In the genomic region with DNA sequence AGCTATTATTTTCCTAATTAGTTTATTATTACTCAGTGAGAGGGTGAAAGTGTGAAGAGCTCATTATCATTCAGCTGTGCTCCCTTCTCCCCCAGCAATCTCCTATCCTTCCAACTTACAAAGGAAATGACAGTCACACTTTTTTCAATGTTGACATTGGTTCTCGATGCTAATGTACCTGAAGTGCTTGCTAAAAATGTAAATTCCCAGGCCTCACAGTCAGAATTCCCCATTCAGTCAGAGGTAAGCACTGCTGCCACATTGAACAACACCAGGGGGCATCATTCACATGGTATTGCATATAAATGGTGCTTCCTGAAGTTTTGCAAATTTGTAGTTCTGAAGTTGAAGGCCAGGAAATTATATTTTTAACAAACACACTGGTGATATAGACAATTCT, we compare ENCODE assay signal across 11 cellular contexts.
DNase-seq lines count a peak whose midpoint lies in the region; ATAC-seq, FAIRE-seq and TF ChIP-seq lines count a peak whose summit lies in the region.
"Had no signal": no experiment of that assay in that cellular context is flagged by ENCODE, and none has a peak within 500 bp of the region (broad histone marks: within the 10 kb centered on the region; RNA-seq: fewer than 3 reads in every experiment).

No MANE protein-coding gene starts in this region.

- intact Hi-C loops in HCT116 (cut with micrococcal nuclease) (loop anchor here (2.0 kb wide), 1 partner anchor 251 kb away; no protein-coding TSS in a partner anchor), testis (cut with DNase I; ENCODE audit: low total_unique reads) (no loop called here)

- no peak overlapping the region for H2AFZ ChIP-seq in HCT116 (ENCODE audit: low read depth, low read length, poor library complexity, severe bottlenecking)

- H3K27ac ChIP-seq in HCT116 (ENCODE audit: low read depth, low read length) (no peak overlapping the region), testis (no peak overlapping the region)

- BruUV-seq in HCT116 (replicated peaks; lab: Mats Ljungman, UMichigan) = no TSS peak

- ATAC-seq in HCT116 = peak; percentile 61
- ATAC-seq in HG03025 (IDR thresholded peaks at IDR 0.05; ENCODE audit: low FRiP score, unreplicated experiment) = no peak
- ATAC-seq: left ventricle myocardium superior had no signal

- peak; percentile 23 for DNase-seq in COR-L47 (lab: John Stamatoyannopoulos, UW)
- DNase-seq in HCT116 (ENCODE audit: low read depth, low spot score) = peak; percentile 15
- peak; percentile 6 for DNase-seq in NCI-H748 treated with DMSO at 0.1 percent for 48 hours (lab: John Stamatoyannopoulos, UW)
- peak; percentile 1 for DNase-seq in fibroblast of pulmonary artery (ENCODE audit: low read depth)
- no peak for DNase-seq in urothelium cell line (ENCODE audit: low spot score)
- DNase-seq in testis = no peak
- no peak for DNase-seq in NCI-H82 (lab: John Stamatoyannopoulos, UW)
- DNase-seq: effector memory CD4-positive, alpha-beta T cell; left ventricle myocardium superior; NCI-H226 had no signal

- POLR2A ChIA-PET in HCT116 (lab: Charles Lee) = no interaction called here

- no peak overlapping the region for H3K9ac ChIP-seq in HCT116 (ENCODE audit: low read length)

- H3K9me3 ChIP-seq in HCT116 (ENCODE audit: control insufficient read depth in 1 of 2, insufficient read depth in 1 of 2, low read depth in 1 of 2, low read length in 2 of 2) (no peaks in the 10 kb centered on the region), testis (no peaks in the 10 kb centered on the region)

- peak; percentile 33 to 58 (median 49); a peak in 5 of 6 replicates for TF ChIP-seq CTCF in HCT116 (IDR thresholded peaks at IDR 0.05 in 2 of 3, conservative IDR thresholded peaks at IDR 0.05 in 1 of 3; ENCODE audit: borderline replicate concordance in 1 of 3, insufficient read depth in 1 of 3, low read depth in 2 of 3, low read length in 2 of 3)
- TF ChIP-seq CTCF in fibroblast of pulmonary artery (IDR thresholded peaks at IDR 0.05; ENCODE audit: low read length, missing control alignments) = peak; percentile 15
- TF ChIP-seq CTCF in testis (IDR thresholded peaks at IDR 0.05) = peak in 1 of 3 experiments; percentile 14

- CTCF ChIA-PET in HCT116 (lab: Charles Lee) = interaction anchor here (1.0 to 1.2 kb wide), 2 partner anchors 137 to 348 kb away, joined by 3 to 10 read pairs; no protein-coding TSS in a partner anchor

- no peak overlapping the region for H3K4me2 ChIP-seq in HCT116 (ENCODE audit: low read length)

- WGBS in testis, 2 donors = 33 to 35% methylated on average over 1 of the region's 1 CpG

- H4K20me1 ChIP-seq in HCT116 (ENCODE audit: insufficient read depth) = no peaks in the 10 kb centered on the region

- no peaks in the 10 kb centered on the region for H3K4me1 ChIP-seq in HCT116 (ENCODE audit: control insufficient read depth in 1 of 2, insufficient read depth in 2 of 2, low read length in 2 of 2)
- no peaks in the 10 kb centered on the region for H3K4me1 ChIP-seq in testis

- H3K79me2 ChIP-seq in HCT116 (ENCODE audit: insufficient read depth, low read length) = no peaks in the 10 kb centered on the region

- no peak for TF ChIP-seq POLR2A in HCT116 (IDR thresholded peaks at IDR 0.05; ENCODE audit: borderline replicate concordance, extremely low read depth, insufficient read depth, insufficient read length)
- TF ChIP-seq POLR2A in testis (IDR thresholded peaks at IDR 0.05) = no peak

- H3K36me3 ChIP-seq in HCT116 (ENCODE audit: control insufficient read depth in 1 of 2, insufficient read depth in 2 of 2, low read length in 2 of 2) = no peaks in the 10 kb centered on the region
- no peaks in the 10 kb centered on the region for H3K36me3 ChIP-seq in testis (ENCODE audit: low read depth, missing control alignments)

- no peak for FAIRE-seq in urothelium cell line (lab: Jason Lieb, UNC)

- RAD21 ChIA-PET in HCT116 (lab: Charles Lee; ENCODE audit: low non-redundant PET in 1 of 2, low total read pairs in 2 of 2, uncharacterized antibody in 2 of 2, unreplicated experiment in 2 of 2) = no interaction called here

- H3K4me3 ChIP-seq in HCT116 (replicated peaks in 1 of 2; ENCODE audit: low read depth in 1 of 2, low read length in 2 of 2) (no peak overlapping the region), fibroblast of pulmonary artery (replicated peaks; ENCODE audit: low read depth, low read length) (no peak overlapping the region), testis (no peak overlapping the region)

- no peaks in the 10 kb centered on the region for H3K9me2 ChIP-seq in HCT116 (ENCODE audit: insufficient read depth)

- peak; percentile 48 for TF ChIP-seq RAD21 in HCT116 (IDR thresholded peaks at IDR 0.05; ENCODE audit: low read depth)

- H3K27me3 ChIP-seq in HCT116 (ENCODE audit: insufficient read depth, low read length) (no peaks in the 10 kb centered on the region), testis (no peaks in the 10 kb centered on the region)

TF ChIP-seq in HCT116, 20 proteins besides CTCF, POLR2A, EP300 and RAD21:
- TF ChIP-seq EZH2 (IDR thresholded peaks at IDR 0.05) (no peak), CBX3 (IDR thresholded peaks at IDR 0.05; ENCODE audit: low read depth) (no peak), POLR2AphosphoS5 (IDR thresholded peaks at IDR 0.05; ENCODE audit: low read depth, low read length) (no peak), ELF1 (IDR thresholded peaks at IDR 0.05; ENCODE audit: borderline replicate concordance, low read depth) (no peak), SRF (IDR thresholded peaks at IDR 0.05; ENCODE audit: low read depth) (no peak), ZFX (IDR thresholded peaks at IDR 0.05) (no peak), TCF7L2 (IDR thresholded peaks at IDR 0.05; ENCODE audit: borderline replicate concordance, extremely low read depth, insufficient read depth, insufficient read length) (no peak), EZH2phosphoT487 (IDR thresholded peaks at IDR 0.05; ENCODE audit: borderline replicate concordance) (no peak), YY1 (IDR thresholded peaks at IDR 0.05; ENCODE audit: extremely low read depth, insufficient replicate concordance, low read depth, low read length) (no peak), JUND (IDR thresholded peaks at IDR 0.05) (no peak), SIN3A (IDR thresholded peaks at IDR 0.05; ENCODE audit: low read depth) (no peak)
- TF ChIP-seq, protein P1, sequence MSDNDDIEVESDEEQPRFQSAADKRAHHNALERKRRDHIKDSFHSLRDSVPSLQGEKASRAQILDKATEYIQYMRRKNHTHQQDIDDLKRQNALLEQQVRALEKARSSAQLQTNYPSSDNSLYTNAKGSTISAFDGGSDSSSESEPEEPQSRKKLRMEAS (IDR thresholded peaks at IDR 0.05) = no peak
- TF ChIP-seq, protein P2, sequence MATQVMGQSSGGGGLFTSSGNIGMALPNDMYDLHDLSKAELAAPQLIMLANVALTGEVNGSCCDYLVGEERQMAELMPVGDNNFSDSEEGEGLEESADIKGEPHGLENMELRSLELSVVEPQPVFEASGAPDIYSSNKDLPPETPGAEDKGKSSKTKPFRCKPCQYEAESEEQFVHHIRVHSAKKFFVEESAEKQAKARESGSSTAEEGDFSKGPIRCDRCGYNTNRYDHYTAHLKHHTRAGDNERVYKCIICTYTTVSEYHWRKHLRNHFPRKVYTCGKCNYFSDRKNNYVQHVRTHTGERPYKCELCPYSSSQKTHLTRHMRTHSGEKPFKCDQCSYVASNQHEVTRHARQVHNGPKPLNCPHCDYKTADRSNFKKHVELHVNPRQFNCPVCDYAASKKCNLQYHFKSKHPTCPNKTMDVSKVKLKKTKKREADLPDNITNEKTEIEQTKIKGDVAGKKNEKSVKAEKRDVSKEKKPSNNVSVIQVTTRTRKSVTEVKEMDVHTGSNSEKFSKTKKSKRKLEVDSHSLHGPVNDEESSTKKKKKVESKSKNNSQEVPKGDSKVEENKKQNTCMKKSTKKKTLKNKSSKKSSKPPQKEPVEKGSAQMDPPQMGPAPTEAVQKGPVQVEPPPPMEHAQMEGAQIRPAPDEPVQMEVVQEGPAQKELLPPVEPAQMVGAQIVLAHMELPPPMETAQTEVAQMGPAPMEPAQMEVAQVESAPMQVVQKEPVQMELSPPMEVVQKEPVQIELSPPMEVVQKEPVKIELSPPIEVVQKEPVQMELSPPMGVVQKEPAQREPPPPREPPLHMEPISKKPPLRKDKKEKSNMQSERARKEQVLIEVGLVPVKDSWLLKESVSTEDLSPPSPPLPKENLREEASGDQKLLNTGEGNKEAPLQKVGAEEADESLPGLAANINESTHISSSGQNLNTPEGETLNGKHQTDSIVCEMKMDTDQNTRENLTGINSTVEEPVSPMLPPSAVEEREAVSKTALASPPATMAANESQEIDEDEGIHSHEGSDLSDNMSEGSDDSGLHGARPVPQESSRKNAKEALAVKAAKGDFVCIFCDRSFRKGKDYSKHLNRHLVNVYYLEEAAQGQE (IDR thresholded peaks at IDR 0.05; ENCODE audit: low read depth) = no peak

Comparison
In these comparisons a context has a peak if more than half of its experiments do, and no peak if none do; other contexts are left out.
1. DNase-seq: peak in COR-L47 (single experiment), HCT116 (single experiment), NCI-H748 treated with DMSO at 0.1 percent for 48 hours (single experiment) and fibroblast of pulmonary artery (single experiment); none in urothelium cell line (single experiment), testis (single experiment) and NCI-H82 (single experiment).